9 cellular contexts compared by ENCODE assay signal in the genomic region with DNA sequence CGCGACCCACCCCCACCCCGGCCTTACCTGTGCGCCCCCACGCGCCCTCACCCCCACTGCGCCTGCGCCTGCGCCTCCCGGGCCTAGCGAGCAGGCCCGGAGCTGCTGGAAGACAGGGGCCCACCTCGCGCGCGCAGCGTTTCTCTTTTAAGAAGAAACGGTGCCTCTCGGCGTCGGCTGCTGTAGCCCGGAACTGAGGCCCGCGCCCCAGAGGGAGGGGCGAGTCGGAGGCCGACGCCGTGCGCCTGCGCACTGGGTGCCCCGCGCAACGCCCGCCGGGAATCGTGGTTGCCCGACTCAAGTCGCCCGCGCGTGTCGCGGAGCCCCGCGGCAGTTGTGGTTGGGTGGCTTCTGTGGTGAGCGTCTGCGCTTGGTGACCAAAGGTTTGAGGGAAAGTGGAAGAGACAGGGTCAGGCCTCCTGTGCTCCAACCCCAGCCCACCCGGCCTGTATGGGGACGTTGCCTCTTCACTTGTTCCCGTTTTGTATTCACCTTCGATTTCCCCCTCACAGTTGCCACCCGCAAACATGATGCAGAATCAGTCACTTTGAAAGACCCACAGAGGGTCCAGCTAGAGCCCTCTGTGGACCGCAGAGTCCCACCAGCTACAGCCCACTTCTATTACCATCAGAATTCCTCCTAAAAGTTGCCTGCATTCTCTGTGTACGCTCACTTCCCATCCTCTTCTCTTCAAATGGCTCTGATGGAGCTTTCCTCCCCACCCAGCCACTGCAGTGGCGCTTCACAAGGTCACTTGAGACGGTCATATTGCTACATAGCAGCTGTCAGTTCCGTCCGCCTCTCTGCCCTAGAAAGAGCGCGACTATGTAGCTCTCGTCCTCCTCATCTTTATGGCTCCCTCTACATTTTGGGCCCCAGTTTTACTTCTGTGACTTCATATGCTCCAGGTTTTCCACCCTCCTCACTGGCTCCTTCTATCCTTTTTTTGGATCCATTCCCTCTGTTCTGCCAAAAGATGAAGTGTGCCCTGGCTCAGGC. TPM values are rescaled to one million over a fixed set of nuclear protein-coding genes. Genes with fewer than 3 reads are reported as not detected.
DNase-seq lines count a peak whose midpoint lies in the region; ATAC-seq, FAIRE-seq and TF ChIP-seq lines count a peak whose summit lies in the region.
"Had no signal": no experiment of that assay in that cellular context is flagged by ENCODE, and none has a peak within 500 bp of the region (broad histone marks: within the 10 kb centered on the region; RNA-seq: fewer than 3 reads in every experiment).

A gene with protein sequence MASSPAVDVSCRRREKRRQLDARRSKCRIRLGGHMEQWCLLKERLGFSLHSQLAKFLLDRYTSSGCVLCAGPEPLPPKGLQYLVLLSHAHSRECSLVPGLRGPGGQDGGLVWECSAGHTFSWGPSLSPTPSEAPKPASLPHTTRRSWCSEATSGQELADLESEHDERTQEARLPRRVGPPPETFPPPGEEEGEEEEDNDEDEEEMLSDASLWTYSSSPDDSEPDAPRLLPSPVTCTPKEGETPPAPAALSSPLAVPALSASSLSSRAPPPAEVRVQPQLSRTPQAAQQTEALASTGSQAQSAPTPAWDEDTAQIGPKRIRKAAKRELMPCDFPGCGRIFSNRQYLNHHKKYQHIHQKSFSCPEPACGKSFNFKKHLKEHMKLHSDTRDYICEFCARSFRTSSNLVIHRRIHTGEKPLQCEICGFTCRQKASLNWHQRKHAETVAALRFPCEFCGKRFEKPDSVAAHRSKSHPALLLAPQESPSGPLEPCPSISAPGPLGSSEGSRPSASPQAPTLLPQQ (minus strand): TSS at position 195 of the 999 bp plus-strand sequence. CDS start 776 bp downstream, outside the sequence.

- ATAC-seq in HG03432 (IDR thresholded peaks at IDR 0.05; ENCODE audit: unreplicated experiment), result peak; percentile 78

- peaks cover 0 to 3% of the 10 kb centered on the region in 2 donors for H3K36me3 ChIP-seq in kidney (ENCODE audit: control insufficient read depth in 1 of 2, insufficient read depth in 2 of 2, low read length in 2 of 2)

- TF ChIP-seq POLR2A in GM19193 (IDR thresholded peaks at IDR 0.05; ENCODE audit: extremely low read depth, insufficient read depth, insufficient read length), result peak; percentile 94

- FAIRE-seq in kidney (lab: Jason Lieb, UNC), result no peak
- FAIRE-seq: endometrium had no signal

- no peaks in the 10 kb centered on the region for H3K9me3 ChIP-seq in kidney (ENCODE audit: control insufficient read depth in 1 of 2, low read length in 2 of 2)

- peak within 1 kb of the TSS; percentile 83 to 94 for H3K4me3 ChIP-seq in kidney (ENCODE audit: low read length in 2 of 2)

- peaks cover 4 to 27% of the 10 kb centered on the region in 2 donors for H3K4me1 ChIP-seq in kidney (ENCODE audit: control insufficient read depth in 1 of 2, insufficient read depth in 1 of 2, low read depth in 1 of 2, low read length in 2 of 2)

- H3K9ac ChIP-seq in kidney (ENCODE audit: low read length in 2 of 2), result peak within 1 kb of the TSS; percentile 52 to 82

- intact Hi-C loops in kidney (cut with DNase I), result no loop called here

- DNase-seq in AML-193 (lab: John Stamatoyannopoulos, UW), result peak; percentile 91 to 93
- peak; percentile 95 for DNase-seq in NCI-H446 treated with DMSO at 0.1 percent for 48 hours (lab: John Stamatoyannopoulos, UW)
- DNase-seq in activated CD4-positive, CD25-positive, alpha-beta regulatory T cell treated with anti-CD3 and anti-CD28 coated beads, Interleukin-2, amount 50 U/mL, for 72 hours, result peak; percentile 96
- peak; percentile 98 for DNase-seq in cerebellar cortex (ENCODE audit: low spot score)
- peak; percentile 99 for DNase-seq in kidney
- peak; percentile 98 for DNase-seq in stimulated activated CD4-positive, alpha-beta T cell treated with anti-CD3 and anti-CD28 coated beads, Interleukin-15, amount 100 ng/mL, for 24 hours

- peak within 1 kb of the TSS; percentile 88 to 90 for H3K27ac ChIP-seq in kidney (ENCODE audit: low read depth in 2 of 2, low read length in 2 of 2)

- no peak for TF ChIP-seq CTCF in kidney (IDR thresholded peaks at IDR 0.05; ENCODE audit: borderline replicate concordance, extremely low read depth, insufficient read depth)

RNA-seq across cellular contexts. Expression of the gene that starts here (rescaled TPM):
- total RNA-seq in kidney, result 29.6 TPM
- 34.4 TPM for polyA plus RNA-seq in kidney (ENCODE audit: insufficient read depth, low read depth, low replicate concordance)

Comparison
In these comparisons a context has a peak if more than half of its experiments do, and no peak if none do; other contexts are left out.
1. Peak in every context shown above with its lines: DNase-seq, ATAC-seq, H3K4me3 ChIP-seq and H3K27ac ChIP-seq.